ENCODE assay signal across 1 cellular context in the genomic region with DNA sequence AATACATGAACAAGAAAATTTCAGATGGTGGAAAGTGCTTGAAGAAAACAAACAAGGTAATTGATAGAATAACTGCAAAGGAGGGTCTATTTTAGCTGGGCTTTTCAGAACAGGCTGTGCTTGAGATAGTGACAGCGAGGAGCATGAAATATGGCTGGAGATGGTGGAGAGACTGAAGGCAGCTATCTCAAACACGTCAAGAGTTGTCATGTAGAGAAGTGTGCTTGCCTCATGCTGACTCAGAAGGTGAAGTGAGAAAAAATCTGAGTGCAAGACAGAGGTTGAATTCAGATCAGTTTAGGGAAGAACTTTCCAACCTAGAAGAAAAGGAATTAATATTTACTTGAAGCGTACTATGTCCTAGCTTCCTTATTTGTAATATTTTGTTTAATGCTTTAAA.
TF ChIP-seq lines count a peak whose summit lies in the region.

No MANE protein-coding gene starts in this region.

TF ChIP-seq in K562, 482 proteins besides CTCF, POLR2A, EP300 and RAD21 (continued from another document):
- TF ChIP-seq, protein P1, sequence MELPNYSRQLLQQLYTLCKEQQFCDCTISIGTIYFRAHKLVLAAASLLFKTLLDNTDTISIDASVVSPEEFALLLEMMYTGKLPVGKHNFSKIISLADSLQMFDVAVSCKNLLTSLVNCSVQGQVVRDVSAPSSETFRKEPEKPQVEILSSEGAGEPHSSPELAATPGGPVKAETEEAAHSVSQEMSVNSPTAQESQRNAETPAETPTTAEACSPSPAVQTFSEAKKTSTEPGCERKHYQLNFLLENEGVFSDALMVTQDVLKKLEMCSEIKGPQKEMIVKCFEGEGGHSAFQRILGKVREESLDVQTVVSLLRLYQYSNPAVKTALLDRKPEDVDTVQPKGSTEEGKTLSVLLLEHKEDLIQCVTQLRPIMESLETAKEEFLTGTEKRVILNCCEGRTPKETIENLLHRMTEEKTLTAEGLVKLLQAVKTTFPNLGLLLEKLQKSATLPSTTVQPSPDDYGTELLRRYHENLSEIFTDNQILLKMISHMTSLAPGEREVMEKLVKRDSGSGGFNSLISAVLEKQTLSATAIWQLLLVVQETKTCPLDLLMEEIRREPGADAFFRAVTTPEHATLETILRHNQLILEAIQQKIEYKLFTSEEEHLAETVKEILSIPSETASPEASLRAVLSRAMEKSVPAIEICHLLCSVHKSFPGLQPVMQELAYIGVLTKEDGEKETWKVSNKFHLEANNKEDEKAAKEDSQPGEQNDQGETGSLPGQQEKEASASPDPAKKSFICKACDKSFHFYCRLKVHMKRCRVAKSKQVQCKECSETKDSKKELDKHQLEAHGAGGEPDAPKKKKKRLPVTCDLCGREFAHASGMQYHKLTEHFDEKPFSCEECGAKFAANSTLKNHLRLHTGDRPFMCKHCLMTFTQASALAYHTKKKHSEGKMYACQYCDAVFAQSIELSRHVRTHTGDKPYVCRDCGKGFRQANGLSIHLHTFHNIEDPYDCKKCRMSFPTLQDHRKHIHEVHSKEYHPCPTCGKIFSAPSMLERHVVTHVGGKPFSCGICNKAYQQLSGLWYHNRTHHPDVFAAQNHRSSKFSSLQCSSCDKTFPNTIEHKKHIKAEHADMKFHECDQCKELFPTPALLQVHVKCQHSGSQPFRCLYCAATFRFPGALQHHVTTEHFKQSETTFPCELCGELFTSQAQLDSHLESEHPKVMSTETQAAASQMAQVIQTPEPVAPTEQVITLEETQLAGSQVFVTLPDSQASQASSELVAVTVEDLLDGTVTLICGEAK (IDR thresholded peaks at IDR 0.05), result no peak
- TF ChIP-seq, protein P1 (CRISPR knock-in tag; IDR thresholded peaks at IDR 0.05), result no peak
- TF ChIP-seq HDAC1 (IDR thresholded peaks at IDR 0.05), result peak in 1 of 2 experiments; percentile 75; a peak in 2 of 4 replicates
- no peak for TF ChIP-seq NR3C1 (CRISPR knock-in tag; IDR thresholded peaks at IDR 0.05)
- TF ChIP-seq CREM (IDR thresholded peaks at IDR 0.05; ENCODE audit: low read depth), result peak; percentile 62
- TF ChIP-seq ZNF316 (IDR thresholded peaks at IDR 0.05), result peak; percentile 71
